1 cellular context compared by ENCODE assay signal in the genomic region with DNA sequence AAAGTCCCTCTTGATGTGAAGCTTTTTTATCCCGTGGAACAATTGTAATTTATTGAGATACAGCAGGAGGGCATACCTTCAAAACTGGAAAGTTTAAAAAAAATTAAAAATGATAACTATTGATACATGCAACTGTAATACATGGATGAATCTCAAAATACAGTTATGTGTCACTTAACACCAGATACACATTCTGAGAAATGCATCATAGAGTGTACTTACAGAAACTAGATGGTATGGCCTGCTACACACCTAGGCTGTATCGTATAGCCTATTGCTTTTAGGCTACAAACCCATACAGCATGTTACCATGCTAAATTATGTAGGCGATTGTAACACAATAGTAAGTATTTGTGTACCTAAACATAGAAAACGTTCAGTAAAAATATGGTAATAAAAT.
TF ChIP-seq lines count a peak whose summit lies in the region.

No MANE protein-coding gene starts in this region.

TF ChIP-seq in GM12878, 131 proteins besides CTCF, POLR2A, EP300 and RAD21:
- no peak for TF ChIP-seq BCL11A (IDR thresholded peaks at IDR 0.05; ENCODE audit: low read depth, low read length)
- TF ChIP-seq, protein P1, sequence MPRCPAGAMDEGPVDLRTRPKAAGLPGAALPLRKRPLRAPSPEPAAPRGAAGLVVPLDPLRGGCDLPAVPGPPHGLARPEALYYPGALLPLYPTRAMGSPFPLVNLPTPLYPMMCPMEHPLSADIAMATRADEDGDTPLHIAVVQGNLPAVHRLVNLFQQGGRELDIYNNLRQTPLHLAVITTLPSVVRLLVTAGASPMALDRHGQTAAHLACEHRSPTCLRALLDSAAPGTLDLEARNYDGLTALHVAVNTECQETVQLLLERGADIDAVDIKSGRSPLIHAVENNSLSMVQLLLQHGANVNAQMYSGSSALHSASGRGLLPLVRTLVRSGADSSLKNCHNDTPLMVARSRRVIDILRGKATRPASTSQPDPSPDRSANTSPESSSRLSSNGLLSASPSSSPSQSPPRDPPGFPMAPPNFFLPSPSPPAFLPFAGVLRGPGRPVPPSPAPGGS (IDR thresholded peaks at IDR 0.05; ENCODE audit: borderline replicate concordance, insufficient read depth, low read depth, low read length, poor library complexity, severe bottlenecking): no peak
- TF ChIP-seq MYC (IDR thresholded peaks at IDR 0.05; ENCODE audit: insufficient read depth, insufficient read length, insufficient replicate concordance, low read length, severe bottlenecking): no peak
- TF ChIP-seq SREBF1 (IDR thresholded peaks at IDR 0.05; ENCODE audit: low read length): no peak
- no peak for TF ChIP-seq TCF12 (IDR thresholded peaks at IDR 0.05; ENCODE audit: low read depth, low read length)
- no peak for TF ChIP-seq ZSCAN29 (IDR thresholded peaks at IDR 0.05)
- TF ChIP-seq DPF2 (IDR thresholded peaks at IDR 0.05): no peak
- TF ChIP-seq CBFB (IDR thresholded peaks at IDR 0.05; ENCODE audit: low read depth): no peak
